1 cellular context compared by ENCODE assay signal in the genomic region with DNA sequence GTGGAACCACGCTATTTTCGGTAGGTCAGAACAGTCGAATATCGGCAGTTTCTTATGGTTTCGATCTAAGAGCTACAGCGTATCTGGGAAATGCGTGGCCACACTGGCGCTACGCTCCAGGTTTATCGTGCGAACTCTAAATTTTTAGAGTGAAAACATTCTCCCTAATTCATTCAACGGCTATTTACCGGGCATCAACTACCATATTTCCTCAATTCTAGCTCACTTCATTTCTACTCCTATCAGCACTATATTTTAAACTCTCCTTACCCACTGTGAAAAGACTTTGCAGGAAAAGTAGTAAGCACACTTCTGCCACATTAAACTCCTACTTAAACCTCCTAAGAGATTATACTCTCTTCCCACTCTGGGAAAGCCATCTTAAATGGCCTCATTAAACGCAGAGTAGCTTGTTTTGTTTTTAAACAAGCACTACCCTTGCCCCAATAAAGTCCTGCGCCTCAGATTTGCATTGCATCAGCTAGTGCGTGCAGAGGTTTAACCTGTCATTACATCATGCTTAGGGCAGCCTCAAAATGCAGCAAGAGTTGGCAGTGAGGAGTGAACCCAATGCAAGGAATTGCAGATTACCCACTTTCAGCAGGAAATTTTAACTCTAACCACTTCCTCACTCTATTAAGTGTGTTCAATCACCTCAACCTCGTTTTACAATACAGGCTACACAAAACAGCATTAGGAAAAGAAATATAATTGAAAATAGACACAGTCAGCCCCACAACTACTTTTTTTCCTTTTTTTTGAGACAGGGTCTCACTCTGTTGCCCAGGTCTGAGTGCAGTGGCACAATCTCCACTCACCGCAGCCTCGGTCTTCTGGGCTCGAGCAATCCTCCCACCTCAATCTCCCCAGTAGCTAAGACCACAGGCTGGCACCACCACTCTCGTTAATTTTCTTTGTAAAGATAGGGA.
TF ChIP-seq lines count a peak whose summit lies in the region.

No MANE protein-coding gene starts in this region.

TF ChIP-seq in HepG2, 621 proteins besides CTCF, POLR2A, EP300 and RAD21 (continued from another document and continues in another):
- TF ChIP-seq, protein P1, sequence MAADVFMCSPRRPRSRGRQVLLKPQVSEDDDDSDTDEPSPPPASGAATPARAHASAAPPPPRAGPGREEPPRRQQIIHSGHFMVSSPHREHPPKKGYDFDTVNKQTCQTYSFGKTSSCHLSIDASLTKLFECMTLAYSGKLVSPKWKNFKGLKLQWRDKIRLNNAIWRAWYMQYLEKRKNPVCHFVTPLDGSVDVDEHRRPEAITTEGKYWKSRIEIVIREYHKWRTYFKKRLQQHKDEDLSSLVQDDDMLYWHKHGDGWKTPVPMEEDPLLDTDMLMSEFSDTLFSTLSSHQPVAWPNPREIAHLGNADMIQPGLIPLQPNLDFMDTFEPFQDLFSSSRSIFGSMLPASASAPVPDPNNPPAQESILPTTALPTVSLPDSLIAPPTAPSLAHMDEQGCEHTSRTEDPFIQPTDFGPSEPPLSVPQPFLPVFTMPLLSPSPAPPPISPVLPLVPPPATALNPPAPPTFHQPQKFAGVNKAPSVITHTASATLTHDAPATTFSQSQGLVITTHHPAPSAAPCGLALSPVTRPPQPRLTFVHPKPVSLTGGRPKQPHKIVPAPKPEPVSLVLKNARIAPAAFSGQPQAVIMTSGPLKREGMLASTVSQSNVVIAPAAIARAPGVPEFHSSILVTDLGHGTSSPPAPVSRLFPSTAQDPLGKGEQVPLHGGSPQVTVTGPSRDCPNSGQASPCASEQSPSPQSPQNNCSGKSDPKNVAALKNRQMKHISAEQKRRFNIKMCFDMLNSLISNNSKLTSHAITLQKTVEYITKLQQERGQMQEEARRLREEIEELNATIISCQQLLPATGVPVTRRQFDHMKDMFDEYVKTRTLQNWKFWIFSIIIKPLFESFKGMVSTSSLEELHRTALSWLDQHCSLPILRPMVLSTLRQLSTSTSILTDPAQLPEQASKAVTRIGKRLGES (CRISPR knock-in tag; IDR thresholded peaks at IDR 0.05; ENCODE audit: borderline replicate concordance), result no peak
- TF ChIP-seq, protein P2, sequence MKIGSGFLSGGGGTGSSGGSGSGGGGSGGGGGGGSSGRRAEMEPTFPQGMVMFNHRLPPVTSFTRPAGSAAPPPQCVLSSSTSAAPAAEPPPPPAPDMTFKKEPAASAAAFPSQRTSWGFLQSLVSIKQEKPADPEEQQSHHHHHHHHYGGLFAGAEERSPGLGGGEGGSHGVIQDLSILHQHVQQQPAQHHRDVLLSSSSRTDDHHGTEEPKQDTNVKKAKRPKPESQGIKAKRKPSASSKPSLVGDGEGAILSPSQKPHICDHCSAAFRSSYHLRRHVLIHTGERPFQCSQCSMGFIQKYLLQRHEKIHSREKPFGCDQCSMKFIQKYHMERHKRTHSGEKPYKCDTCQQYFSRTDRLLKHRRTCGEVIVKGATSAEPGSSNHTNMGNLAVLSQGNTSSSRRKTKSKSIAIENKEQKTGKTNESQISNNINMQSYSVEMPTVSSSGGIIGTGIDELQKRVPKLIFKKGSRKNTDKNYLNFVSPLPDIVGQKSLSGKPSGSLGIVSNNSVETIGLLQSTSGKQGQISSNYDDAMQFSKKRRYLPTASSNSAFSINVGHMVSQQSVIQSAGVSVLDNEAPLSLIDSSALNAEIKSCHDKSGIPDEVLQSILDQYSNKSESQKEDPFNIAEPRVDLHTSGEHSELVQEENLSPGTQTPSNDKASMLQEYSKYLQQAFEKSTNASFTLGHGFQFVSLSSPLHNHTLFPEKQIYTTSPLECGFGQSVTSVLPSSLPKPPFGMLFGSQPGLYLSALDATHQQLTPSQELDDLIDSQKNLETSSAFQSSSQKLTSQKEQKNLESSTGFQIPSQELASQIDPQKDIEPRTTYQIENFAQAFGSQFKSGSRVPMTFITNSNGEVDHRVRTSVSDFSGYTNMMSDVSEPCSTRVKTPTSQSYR (CRISPR knock-in tag; IDR thresholded peaks at IDR 0.05; ENCODE audit: borderline replicate concordance), result no peak
- no peak for TF ChIP-seq ZFP90 (CRISPR knock-in tag; IDR thresholded peaks at IDR 0.05; ENCODE audit: borderline replicate concordance)
- TF ChIP-seq CENPT (CRISPR knock-in tag; IDR thresholded peaks at IDR 0.05; ENCODE audit: low read depth), result no peak
- peak; percentile 68 for TF ChIP-seq FOSL2 (CRISPR knock-in tag; IDR thresholded peaks at IDR 0.05)
- TF ChIP-seq, protein P3, sequence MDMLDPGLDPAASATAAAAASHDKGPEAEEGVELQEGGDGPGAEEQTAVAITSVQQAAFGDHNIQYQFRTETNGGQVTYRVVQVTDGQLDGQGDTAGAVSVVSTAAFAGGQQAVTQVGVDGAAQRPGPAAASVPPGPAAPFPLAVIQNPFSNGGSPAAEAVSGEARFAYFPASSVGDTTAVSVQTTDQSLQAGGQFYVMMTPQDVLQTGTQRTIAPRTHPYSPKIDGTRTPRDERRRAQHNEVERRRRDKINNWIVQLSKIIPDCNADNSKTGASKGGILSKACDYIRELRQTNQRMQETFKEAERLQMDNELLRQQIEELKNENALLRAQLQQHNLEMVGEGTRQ (IDR thresholded peaks at IDR 0.05; ENCODE audit: low read depth, low read length), result no peak
- TF ChIP-seq, protein P3 (CRISPR knock-in tag; IDR thresholded peaks at IDR 0.05; ENCODE audit: borderline replicate concordance), result no peak
- TF ChIP-seq, protein P4, sequence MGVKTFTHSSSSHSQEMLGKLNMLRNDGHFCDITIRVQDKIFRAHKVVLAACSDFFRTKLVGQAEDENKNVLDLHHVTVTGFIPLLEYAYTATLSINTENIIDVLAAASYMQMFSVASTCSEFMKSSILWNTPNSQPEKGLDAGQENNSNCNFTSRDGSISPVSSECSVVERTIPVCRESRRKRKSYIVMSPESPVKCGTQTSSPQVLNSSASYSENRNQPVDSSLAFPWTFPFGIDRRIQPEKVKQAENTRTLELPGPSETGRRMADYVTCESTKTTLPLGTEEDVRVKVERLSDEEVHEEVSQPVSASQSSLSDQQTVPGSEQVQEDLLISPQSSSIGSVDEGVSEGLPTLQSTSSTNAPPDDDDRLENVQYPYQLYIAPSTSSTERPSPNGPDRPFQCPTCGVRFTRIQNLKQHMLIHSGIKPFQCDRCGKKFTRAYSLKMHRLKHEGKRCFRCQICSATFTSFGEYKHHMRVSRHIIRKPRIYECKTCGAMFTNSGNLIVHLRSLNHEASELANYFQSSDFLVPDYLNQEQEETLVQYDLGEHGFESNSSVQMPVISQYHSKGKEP (CRISPR knock-in tag; IDR thresholded peaks at IDR 0.05), result no peak
- no peak for TF ChIP-seq ZFP82 (CRISPR knock-in tag; IDR thresholded peaks at IDR 0.05; ENCODE audit: borderline replicate concordance)
- TF ChIP-seq ZNF331 (CRISPR knock-in tag; IDR thresholded peaks at IDR 0.05), result peak; percentile 55; the same call in 1 of the 2 replicates
- no peak for TF ChIP-seq ZNF562 (CRISPR knock-in tag; IDR thresholded peaks at IDR 0.05; ENCODE audit: borderline replicate concordance)
- TF ChIP-seq ZFP36L2 (CRISPR knock-in tag; IDR thresholded peaks at IDR 0.05), result no peak
- 0 out of 2 replicates have a peak, but pooled peaks have one; percentile 39 for TF ChIP-seq BCL6 (CRISPR knock-in tag; IDR thresholded peaks at IDR 0.05)
- TF ChIP-seq, protein P5, sequence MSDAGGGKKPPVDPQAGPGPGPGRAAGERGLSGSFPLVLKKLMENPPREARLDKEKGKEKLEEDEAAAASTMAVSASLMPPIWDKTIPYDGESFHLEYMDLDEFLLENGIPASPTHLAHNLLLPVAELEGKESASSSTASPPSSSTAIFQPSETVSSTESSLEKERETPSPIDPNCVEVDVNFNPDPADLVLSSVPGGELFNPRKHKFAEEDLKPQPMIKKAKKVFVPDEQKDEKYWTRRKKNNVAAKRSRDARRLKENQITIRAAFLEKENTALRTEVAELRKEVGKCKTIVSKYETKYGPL (CRISPR knock-in tag; IDR thresholded peaks at IDR 0.05), result no peak
- TF ChIP-seq, protein P6, sequence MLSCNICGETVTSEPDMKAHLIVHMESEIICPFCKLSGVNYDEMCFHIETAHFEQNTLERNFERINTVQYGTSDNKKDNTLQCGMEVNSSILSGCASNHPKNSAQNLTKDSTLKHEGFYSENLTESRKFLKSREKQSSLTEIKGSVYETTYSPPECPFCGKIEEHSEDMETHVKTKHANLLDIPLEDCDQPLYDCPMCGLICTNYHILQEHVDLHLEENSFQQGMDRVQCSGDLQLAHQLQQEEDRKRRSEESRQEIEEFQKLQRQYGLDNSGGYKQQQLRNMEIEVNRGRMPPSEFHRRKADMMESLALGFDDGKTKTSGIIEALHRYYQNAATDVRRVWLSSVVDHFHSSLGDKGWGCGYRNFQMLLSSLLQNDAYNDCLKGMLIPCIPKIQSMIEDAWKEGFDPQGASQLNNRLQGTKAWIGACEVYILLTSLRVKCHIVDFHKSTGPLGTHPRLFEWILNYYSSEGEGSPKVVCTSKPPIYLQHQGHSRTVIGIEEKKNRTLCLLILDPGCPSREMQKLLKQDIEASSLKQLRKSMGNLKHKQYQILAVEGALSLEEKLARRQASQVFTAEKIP (CRISPR knock-in tag; IDR thresholded peaks at IDR 0.05; ENCODE audit: borderline replicate concordance), result no peak
- TF ChIP-seq ZNF747 (CRISPR knock-in tag; IDR thresholded peaks at IDR 0.05; ENCODE audit: borderline replicate concordance), result no peak; the same call in 1 of the 2 replicates
- TF ChIP-seq, protein P7, sequence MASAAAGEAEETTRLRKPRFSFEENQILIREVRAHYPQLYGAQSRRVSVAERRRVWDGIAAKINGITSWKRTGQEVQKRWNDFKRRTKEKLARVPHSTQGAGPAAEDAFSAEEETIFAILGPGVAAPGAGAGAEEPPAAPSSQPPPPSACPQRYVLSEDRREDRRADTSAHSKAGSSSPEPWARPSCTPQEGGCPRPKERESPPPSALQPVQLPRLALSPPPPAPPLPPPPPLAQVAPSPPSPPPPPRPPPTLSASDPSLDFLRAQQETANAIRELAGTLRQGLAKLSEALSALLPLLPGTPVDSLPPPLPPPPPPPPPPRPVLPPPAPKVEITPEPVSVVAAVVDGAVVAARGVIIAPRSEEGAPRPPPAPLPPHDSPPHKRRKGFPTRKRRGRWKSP (CRISPR knock-in tag; IDR thresholded peaks at IDR 0.05), result no peak
- peak; percentile 71 for TF ChIP-seq TEAD3 (CRISPR knock-in tag; optimal IDR thresholded peaks at IDR 0.05; ENCODE audit: borderline replicate concordance)
- peak; percentile 73; the same call in 1 of the 2 replicates for TF ChIP-seq FOXK1 (CRISPR knock-in tag; IDR thresholded peaks at IDR 0.05; ENCODE audit: borderline replicate concordance, low read depth)
- no peak for TF ChIP-seq ZNF564 (CRISPR knock-in tag; IDR thresholded peaks at IDR 0.05)
- TF ChIP-seq ZNF354B (CRISPR knock-in tag; IDR thresholded peaks at IDR 0.05), result no peak
- no peak for TF ChIP-seq PHF21A (CRISPR knock-in tag; IDR thresholded peaks at IDR 0.05)
- TF ChIP-seq RORA (CRISPR knock-in tag; IDR thresholded peaks at IDR 0.05), result no peak
- no peak for TF ChIP-seq ZNF598 (CRISPR knock-in tag; IDR thresholded peaks at IDR 0.05; ENCODE audit: borderline replicate concordance)
- TF ChIP-seq, protein P8, sequence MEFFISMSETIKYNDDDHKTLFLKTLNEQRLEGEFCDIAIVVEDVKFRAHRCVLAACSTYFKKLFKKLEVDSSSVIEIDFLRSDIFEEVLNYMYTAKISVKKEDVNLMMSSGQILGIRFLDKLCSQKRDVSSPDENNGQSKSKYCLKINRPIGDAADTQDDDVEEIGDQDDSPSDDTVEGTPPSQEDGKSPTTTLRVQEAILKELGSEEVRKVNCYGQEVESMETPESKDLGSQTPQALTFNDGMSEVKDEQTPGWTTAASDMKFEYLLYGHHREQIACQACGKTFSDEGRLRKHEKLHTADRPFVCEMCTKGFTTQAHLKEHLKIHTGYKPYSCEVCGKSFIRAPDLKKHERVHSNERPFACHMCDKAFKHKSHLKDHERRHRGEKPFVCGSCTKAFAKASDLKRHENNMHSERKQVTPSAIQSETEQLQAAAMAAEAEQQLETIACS (CRISPR knock-in tag; IDR thresholded peaks at IDR 0.05), result no peak
- TF ChIP-seq MAFF (IDR thresholded peaks at IDR 0.05; ENCODE audit: low read depth, low read length), result no peak
- TF ChIP-seq, protein P9, sequence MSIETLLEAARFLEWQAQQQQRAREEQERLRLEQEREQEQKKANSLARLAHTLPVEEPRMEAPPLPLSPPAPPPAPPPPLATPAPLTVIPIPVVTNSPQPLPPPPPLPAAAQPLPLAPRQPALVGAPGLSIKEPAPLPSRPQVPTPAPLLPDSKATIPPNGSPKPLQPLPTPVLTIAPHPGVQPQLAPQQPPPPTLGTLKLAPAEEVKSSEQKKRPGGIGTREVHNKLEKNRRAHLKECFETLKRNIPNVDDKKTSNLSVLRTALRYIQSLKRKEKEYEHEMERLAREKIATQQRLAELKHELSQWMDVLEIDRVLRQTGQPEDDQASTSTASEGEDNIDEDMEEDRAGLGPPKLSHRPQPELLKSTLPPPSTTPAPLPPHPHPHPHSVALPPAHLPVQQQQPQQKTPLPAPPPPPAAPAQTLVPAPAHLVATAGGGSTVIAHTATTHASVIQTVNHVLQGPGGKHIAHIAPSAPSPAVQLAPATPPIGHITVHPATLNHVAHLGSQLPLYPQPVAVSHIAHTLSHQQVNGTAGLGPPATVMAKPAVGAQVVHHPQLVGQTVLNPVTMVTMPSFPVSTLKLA (IDR thresholded peaks at IDR 0.05), result no peak
- no peak for TF ChIP-seq BORCS8-MEF2B (CRISPR knock-in tag; IDR thresholded peaks at IDR 0.05)
- TF ChIP-seq ZNF563 (CRISPR knock-in tag; IDR thresholded peaks at IDR 0.05), result no peak
- no peak for TF ChIP-seq PAWR (CRISPR knock-in tag; IDR thresholded peaks at IDR 0.05; ENCODE audit: borderline replicate concordance)
- peak; percentile 29; the same call in 1 of the 2 replicates for TF ChIP-seq ZNF264 (CRISPR knock-in tag; IDR thresholded peaks at IDR 0.05)
- TF ChIP-seq, protein P10, sequence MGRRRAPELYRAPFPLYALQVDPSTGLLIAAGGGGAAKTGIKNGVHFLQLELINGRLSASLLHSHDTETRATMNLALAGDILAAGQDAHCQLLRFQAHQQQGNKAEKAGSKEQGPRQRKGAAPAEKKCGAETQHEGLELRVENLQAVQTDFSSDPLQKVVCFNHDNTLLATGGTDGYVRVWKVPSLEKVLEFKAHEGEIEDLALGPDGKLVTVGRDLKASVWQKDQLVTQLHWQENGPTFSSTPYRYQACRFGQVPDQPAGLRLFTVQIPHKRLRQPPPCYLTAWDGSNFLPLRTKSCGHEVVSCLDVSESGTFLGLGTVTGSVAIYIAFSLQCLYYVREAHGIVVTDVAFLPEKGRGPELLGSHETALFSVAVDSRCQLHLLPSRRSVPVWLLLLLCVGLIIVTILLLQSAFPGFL (CRISPR knock-in tag; IDR thresholded peaks at IDR 0.05), result no peak
- no peak for TF ChIP-seq ZSCAN12 (CRISPR knock-in tag; IDR thresholded peaks at IDR 0.05)
